In genomic region chr6:26020983-26021349, GRCh38 we compare ENCODE assay signal across 8 cellular contexts. TPM values are rescaled to one million over a fixed set of nuclear protein-coding genes. Genes with fewer than 3 reads are reported as not detected.
DNase-seq lines count a peak whose midpoint lies in the region; ATAC-seq and TF ChIP-seq lines count a peak whose summit lies in the region.

No MANE protein-coding gene starts in this region.

- H4K20me1 ChIP-seq in GM23248 (ENCODE audit: insufficient read depth): no peaks in the 10 kb centered on the region

- H3K4me1 Mint-ChIP-seq in activated T-helper 2 cell treated with anti-CD3 and anti-CD28 coated beads, Interferon-gamma antibody, Interleukin-2, Interleukin-4, amounts not matched to agents 10 μg/mL and 5 μg/mL and 100 μg/mL, durations not matched to agents 14 hours and 24 hours and 36 hours (ENCODE audit: low read depth): peaks cover 58% of the 10 kb centered on the region

- no peaks in the 10 kb centered on the region for H3K9me2 ChIP-seq in GM23248 (ENCODE audit: insufficient read depth)

- peaks cover 13% of the 10 kb centered on the region for H3K36me3 Mint-ChIP-seq in activated T-helper 2 cell treated with anti-CD3 and anti-CD28 coated beads, Interferon-gamma antibody, Interleukin-2, Interleukin-4, amounts not matched to agents 10 μg/mL and 5 μg/mL and 100 μg/mL, durations not matched to agents 14 hours and 24 hours and 36 hours (ENCODE audit: low read depth)

- peak overlapping the region; percentile 93 for H3K4me2 ChIP-seq in GM23248 (ENCODE audit: unreplicated experiment)

- peak overlapping the region; percentile 89 for H3K9ac ChIP-seq in GM23248

- intact Hi-C loops in activated T-helper 2 cell treated with anti-CD3 and anti-CD28 coated beads, Interferon-gamma antibody, Interleukin-2, Interleukin-4, amounts not matched to agents 10 μg/mL and 5 μg/mL and 100 μg/mL, durations not matched to agents 14 hours and 24 hours and 36 hours (cut with micrococcal nuclease): loop anchor here (1.0 to 2.0 kb wide), 4 partner anchors 22 to 883 kb away; partner anchors contain the start of gene TRIM38

- in situ Hi-C loops in GM23248 (cut with MboI): no loop called here

- H3K79me2 ChIP-seq in GM23248 (ENCODE audit: insufficient read depth): no peaks in the 10 kb centered on the region

- peak overlapping the region; percentile 100 for H3K27ac Mint-ChIP-seq in activated T-helper 2 cell treated with anti-CD3 and anti-CD28 coated beads, Interferon-gamma antibody, Interleukin-2, Interleukin-4, amounts not matched to agents 10 μg/mL and 5 μg/mL and 100 μg/mL, durations not matched to agents 14 hours and 24 hours and 36 hours

- H3K4me3 ChIP-seq in GM23248: peak overlapping the region; percentile 75
- peak overlapping the region; percentile 63 to 72 for H3K4me3 ChIP-seq in neutrophil (ENCODE audit: low read depth in 1 of 2, low read length in 1 of 2)

- ATAC-seq in HG03520 (IDR thresholded peaks at IDR 0.05; ENCODE audit: unreplicated experiment) (no peak), GM18517 (IDR thresholded peaks at IDR 0.05; ENCODE audit: unreplicated experiment) (no peak)

- peak overlapping the region; percentile 96 for H3K4me3 Mint-ChIP-seq in activated T-helper 2 cell treated with anti-CD3 and anti-CD28 coated beads, Interferon-gamma antibody, Interleukin-2, Interleukin-4, amounts not matched to agents 10 μg/mL and 5 μg/mL and 100 μg/mL, durations not matched to agents 14 hours and 24 hours and 36 hours (ENCODE audit: low read depth)

- H3F3A ChIP-seq in GM23248 (ENCODE audit: insufficient read depth): peaks cover 33% of the 10 kb centered on the region

- peak overlapping the region; percentile 97 for H3K27ac ChIP-seq in GM23248
- peak overlapping the region; percentile 90 for H3K27ac ChIP-seq in neutrophil

- no peak for TF ChIP-seq CTCF in neutrophil (IDR thresholded peaks at IDR 0.05)

- no peaks in the 10 kb centered on the region for H3K9me3 ChIP-seq in GM23248 (ENCODE audit: low read depth)
- H3K9me3 ChIP-seq in neutrophil: no peaks in the 10 kb centered on the region

- no peaks in the 10 kb centered on the region for H3K27me3 Mint-ChIP-seq in activated T-helper 2 cell treated with anti-CD3 and anti-CD28 coated beads, Interferon-gamma antibody, Interleukin-2, Interleukin-4, amounts not matched to agents 10 μg/mL and 5 μg/mL and 100 μg/mL, durations not matched to agents 14 hours and 24 hours and 36 hours (ENCODE audit: low read depth)

- peak; percentile 81 for DNase-seq in EL
- peak; percentile 81 for DNase-seq in GM23248
- peak; percentile 83 for DNase-seq in MV-4-11 (lab: John Stamatoyannopoulos, UW)
- peak; percentile 57 for DNase-seq in activated T-helper 2 cell treated with anti-CD3 and anti-CD28 coated beads, Interferon-gamma antibody, Interleukin-2, Interleukin-4, amounts not matched to agents 10 μg/mL and 5 μg/mL and 100 μg/mL, durations not matched to agents 14 hours and 24 hours and 36 hours (ENCODE audit: low spot score)
- peak; percentile 64 for DNase-seq in fibroblast of the conjunctiva (ENCODE audit: low read depth)

- H2AFZ ChIP-seq in GM23248: peak overlapping the region; percentile 88

- peaks cover 15% of the 10 kb centered on the region for H3K9me3 Mint-ChIP-seq in activated T-helper 2 cell treated with anti-CD3 and anti-CD28 coated beads, Interferon-gamma antibody, Interleukin-2, Interleukin-4, amounts not matched to agents 10 μg/mL and 5 μg/mL and 100 μg/mL, durations not matched to agents 14 hours and 24 hours and 36 hours

- WGBS in GM23248 (ENCODE audit: low coverage in 1 of 2, low lambda C conversion rate in 2 of 2, missing lambda C conversion rate in 2 of 2), 2 experiments: 0 to 2% methylated on average over 22 to 23 of the region's 23 CpGs

- H3K27me3 ChIP-seq in GM23248 (replicated peaks; ENCODE audit: insufficient read depth) (no peaks in the 10 kb centered on the region), neutrophil (peaks cover 18% of the 10 kb centered on the region)

- H3K36me3 ChIP-seq in GM23248 (ENCODE audit: low read depth) (no peaks in the 10 kb centered on the region), neutrophil (no peaks in the 10 kb centered on the region)

- H3K4me1 ChIP-seq in GM23248 (ENCODE audit: insufficient read depth): peaks cover 32% of the 10 kb centered on the region
- H3K4me1 ChIP-seq in neutrophil (ENCODE audit: control insufficient read depth in 1 of 2, insufficient read depth in 1 of 2, low read depth in 1 of 2, low read length in 1 of 2): peaks cover 31 to 33% of the 10 kb centered on the region in 2 experiments

RNA-seq across cellular contexts. Expression of gene TRIM38, which starts 58.4 kb away (rescaled TPM):
- 5.9 and 7.6 TPM in 2 replicates for total RNA-seq in GM23248 (2014; rRNA removed; shearing (Covaris generic))
- polyA plus RNA-seq in GM23248 (2016; fragmentation: Nextera tagmentation; extraction: Ambion mirVana): 6.5 and 7.3 TPM in 2 replicates
- total RNA-seq in activated T-helper 2 cell treated with anti-CD3 and anti-CD28 coated beads, Interferon-gamma antibody, Interleukin-2, Interleukin-4, amounts not matched to agents 10 μg/mL and 5 μg/mL and 100 μg/mL, durations not matched to agents 14 hours and 24 hours and 36 hours: 29.2 and 29.5 TPM in 2 replicates
